23 cellular contexts compared by ENCODE assay signal in genomic region chr15:36491912-36492311, GRCh38.
DNase-seq lines count a peak whose midpoint lies in the region; ATAC-seq, FAIRE-seq and TF ChIP-seq lines count a peak whose summit lies in the region.
"Had no signal": no experiment of that assay in that cellular context is flagged by ENCODE, and none has a peak within 500 bp of the region (broad histone marks: within the 10 kb centered on the region; RNA-seq: fewer than 3 reads in every experiment).

No MANE protein-coding gene starts in this region.

- no peak overlapping the region for H3K4me3 Mint-ChIP-seq in osteocyte (ENCODE audit: unreplicated experiment)
- H3K4me3 Mint-ChIP-seq: B cell; CD4-positive, alpha-beta T cell; CD8-positive, alpha-beta T cell had no signal

- POLR2A ChIA-PET in GM12878 (lab: Charles Lee), result no interaction called here

- TF ChIP-seq EP300 in GM12878 (IDR thresholded peaks at IDR 0.05; ENCODE audit: borderline replicate concordance in 1 of 2, control insufficient read depth in 1 of 2, low read depth in 2 of 2, low read length in 2 of 2), result no peak

- no peaks in the 10 kb centered on the region for H3K27me3 Mint-ChIP-seq in osteocyte (ENCODE audit: unreplicated experiment)

- H4K20me1 ChIP-seq in GM12878 (ENCODE audit: control insufficient read depth, insufficient read depth), result no peaks in the 10 kb centered on the region
- H4K20me1 ChIP-seq: BLaER1 treated with 17β-estradiol and CSF1 and Interleukin-3, amounts not matched to agents 10 nM and 100 nM had no signal

- no peaks in the 10 kb centered on the region for H3K36me3 ChIP-seq in heart left ventricle
- H3K36me3 ChIP-seq in GM12878 (ENCODE audit: control insufficient read depth in 2 of 2, insufficient read depth in 2 of 2, low read length in 1 of 2), result no peaks in the 10 kb centered on the region
- H3K36me3 ChIP-seq in pancreas, result no peaks in the 10 kb centered on the region
- H3K36me3 ChIP-seq: BLaER1 treated with 17β-estradiol and CSF1 and Interleukin-3, amounts not matched to agents 10 nM and 100 nM had no signal

- H3K9ac ChIP-seq in GM12878 (ENCODE audit: control insufficient read depth, insufficient read depth, low read length), result no peak overlapping the region
- H3K9ac ChIP-seq: BLaER1 treated with 17β-estradiol and CSF1 and Interleukin-3, amounts not matched to agents 10 nM and 100 nM had no signal

- no peaks in the 10 kb centered on the region for H3K36me3 Mint-ChIP-seq in osteocyte (ENCODE audit: unreplicated experiment)
- H3K36me3 Mint-ChIP-seq: CD8-positive, alpha-beta T cell had no signal

- no peak overlapping the region for H3K4me3 ChIP-seq in heart left ventricle
- H3K4me3 ChIP-seq in GM12878, result no peak overlapping the region
- H3K4me3 ChIP-seq in pancreas, result no peak overlapping the region
- H3K4me3 ChIP-seq: A549; BLaER1 treated with 17β-estradiol and CSF1 and Interleukin-3, amounts not matched to agents 10 nM and 100 nM had no signal

- H3K9me3 Mint-ChIP-seq in osteocyte (ENCODE audit: unreplicated experiment), result no peaks in the 10 kb centered on the region
- H3K9me3 Mint-ChIP-seq: CD4-positive, alpha-beta T cell; CD8-positive, alpha-beta T cell had no signal

- H2AFZ ChIP-seq in GM12878 (ENCODE audit: control insufficient read depth, low read depth, low read length), result no peak overlapping the region

- TF ChIP-seq POLR2A in heart left ventricle (IDR thresholded peaks at IDR 0.05) (no peak), GM12878 (IDR thresholded peaks at IDR 0.05; ENCODE audit: low read depth, low read length) (no peak)

- 84 to 88% (median 87%) methylated on average over 4 of the region's 4 CpGs for WGBS in heart left ventricle, 4 donors
- 24% methylated on average over 4 of the region's 4 CpGs for WGBS in GM12878 (ENCODE audit: insufficient coverage, insufficient replicate concordance, low lambda C conversion rate, missing lambda C conversion rate)
- WGBS in pancreas, 2 donors, result 50 to 51% methylated on average over 4 of the region's 4 CpGs

- CTCF ChIA-PET in GM12878 (lab: Yijun Ruan, JAX), result interaction anchor here (2.0 kb wide), 1 partner anchor 10 kb away, joined by 10 read pairs; no protein-coding TSS in a partner anchor

- RAD21 ChIA-PET in GM12878 (lab: Charles Lee; ENCODE audit: unreplicated experiment), result no interaction called here

- SMC1A ChIA-PET in GM12878 (lab: Charles Lee; ENCODE audit: uncharacterized antibody, unreplicated experiment), result interaction anchor here (0.6 to 2.8 kb wide), 3 partner anchors 9 to 34 kb away, joined by 3 to 13 read pairs (median 8); no protein-coding TSS in a partner anchor

- H3K4me2 ChIP-seq in GM12878 (ENCODE audit: control insufficient read depth, insufficient read depth), result no peak overlapping the region
- H3K4me2 ChIP-seq: BLaER1 treated with 17β-estradiol and CSF1 and Interleukin-3, amounts not matched to agents 10 nM and 100 nM had no signal

- DNase-seq in left ventricle myocardium superior (no peak), heart left ventricle (no peak), GM12878 (ENCODE audit: low read depth, low spot score) (no peak), pancreas (peak in 3 of 6 donors; percentile 12 to 25 (median 19)), osteocyte (ENCODE audit: extremely low spot score, unreplicated experiment) (no peak)
- DNase-seq in activated naive CD4-positive, alpha-beta T cell treated with anti-CD3 and anti-CD28 coated beads, Interleukin-2, amount 50 U/mL, for 16 hours, result no peak
- DNase-seq: AML-193; Caco-2; Calu3; CD4-positive, alpha-beta T cell; CD8-positive, alpha-beta T cell; DMS79 treated with DMSO at 0.1 percent for 48 hours; GF-D8 had no signal

- FAIRE-seq in GM12878 (lab: Jason Lieb, UNC) (no peak), pancreas (lab: Jason Lieb, UNC) (no peak)
- FAIRE-seq: A549, D721Med, G401.6, GM12891, GM19239 had no signal

- H3K27ac Mint-ChIP-seq in osteocyte (ENCODE audit: unreplicated experiment), result no peak overlapping the region
- H3K27ac Mint-ChIP-seq: B cell; CD4-positive, alpha-beta T cell; CD8-positive, alpha-beta T cell had no signal

- TF ChIP-seq RAD21 in GM12878 (IDR thresholded peaks at IDR 0.05; ENCODE audit: insufficient read depth, low read depth, low read length), result no peak

- H3K4me1 Mint-ChIP-seq in osteocyte (ENCODE audit: unreplicated experiment), result peaks cover 4% of the 10 kb centered on the region
- H3K4me1 Mint-ChIP-seq: B cell had no signal

- H3K4me1 ChIP-seq in heart left ventricle (no peaks in the 10 kb centered on the region), GM12878 (ENCODE audit: control insufficient read depth, insufficient read depth, low read length) (no peaks in the 10 kb centered on the region), pancreas (peaks cover 10 to 13% (median 12%) of the 10 kb centered on the region in 3 donors)
- H3K4me1 ChIP-seq: BLaER1 treated with 17β-estradiol and CSF1 and Interleukin-3, amounts not matched to agents 10 nM and 100 nM; Caco-2 had no signal

- TF ChIP-seq CTCF in heart left ventricle (IDR thresholded peaks at IDR 0.05) (no peak), GM12878 (IDR thresholded peaks at IDR 0.05 in 2 of 3, conservative IDR thresholded peaks at IDR 0.05 in 1 of 3; ENCODE audit: control insufficient read depth in 2 of 3, extremely low read depth in 1 of 3, insufficient read depth in 1 of 3, low read depth in 3 of 3, low read length in 3 of 3) (no peak), pancreas (IDR thresholded peaks at IDR 0.05) (no peak), osteocyte (IDR thresholded peaks at IDR 0.05) (no peak)

- ATAC-seq in left ventricle myocardium superior (peak; percentile 29), heart left ventricle (no peak), GM12878 (peak; percentile 44; the same call in 2 of the 3 replicates), pancreas (peak; percentile 74 to 90 (median 84)), GM18858 (IDR thresholded peaks at IDR 0.05; ENCODE audit: unreplicated experiment) (no peak)
- ATAC-seq: A549; CD8-positive, alpha-beta T cell had no signal

- no peaks in the 10 kb centered on the region for H3K79me2 ChIP-seq in GM12878 (ENCODE audit: control insufficient read depth, insufficient read depth, low read length)

- no TSS peak for BruUV-seq in GM12878 (replicated peaks; lab: Mats Ljungman, UMichigan)

- intact Hi-C loops in left ventricle myocardium superior (cut with micrococcal nuclease) (no loop called here), heart left ventricle (cut with DNase I) (loop anchor here in 4 of 10 donors (10.0 kb wide), 4 partner anchors 393 to 967 kb away; no protein-coding TSS in a partner anchor), GM12878 (cut with micrococcal nuclease; ENCODE audit: unreplicated experiment) (loop anchor here (10.0 kb wide), 1 partner anchor 737 kb away; no protein-coding TSS in a partner anchor), pancreas (cut with DNase I) (no loop called here)

- H3K27ac ChIP-seq in heart left ventricle (no peak overlapping the region), GM12878 (ENCODE audit: control insufficient read depth, insufficient read depth) (no peak overlapping the region), pancreas (no peak overlapping the region)
- H3K27ac ChIP-seq: 22Rv1; A549; BLaER1 treated with 17β-estradiol and CSF1 and Interleukin-3, amounts not matched to agents 10 nM and 100 nM; C4-2B had no signal

- in situ Hi-C loops in GM12878 (cut with MboI), result loop anchor here (10.0 kb wide), 1 partner anchor 613 kb away; the partner anchor contains the start of gene MEIS2

- H3K27me3 ChIP-seq in heart left ventricle (no peaks in the 10 kb centered on the region), GM12878 (replicated peaks in 1 of 2; ENCODE audit: control insufficient read depth in 2 of 2, insufficient read depth in 2 of 2, low read length in 1 of 2) (no peaks in the 10 kb centered on the region), pancreas (no peaks in the 10 kb centered on the region)
- H3K27me3 ChIP-seq: BLaER1 treated with 17β-estradiol and CSF1 and Interleukin-3, amounts not matched to agents 10 nM and 100 nM had no signal

- H3K9me3 ChIP-seq in heart left ventricle (no peaks in the 10 kb centered on the region), GM12878 (replicated peaks; ENCODE audit: control insufficient read depth, insufficient read depth, low read length) (no peaks in the 10 kb centered on the region), pancreas (no peaks in the 10 kb centered on the region)
- H3K9me3 ChIP-seq: A549; BLaER1 treated with 17β-estradiol and CSF1 and Interleukin-3, amounts not matched to agents 10 nM and 100 nM; Caco-2 had no signal

TF ChIP-seq in GM12878, 131 proteins besides CTCF, POLR2A, EP300 and RAD21 (continues in another document):
- TF ChIP-seq, protein P1, sequence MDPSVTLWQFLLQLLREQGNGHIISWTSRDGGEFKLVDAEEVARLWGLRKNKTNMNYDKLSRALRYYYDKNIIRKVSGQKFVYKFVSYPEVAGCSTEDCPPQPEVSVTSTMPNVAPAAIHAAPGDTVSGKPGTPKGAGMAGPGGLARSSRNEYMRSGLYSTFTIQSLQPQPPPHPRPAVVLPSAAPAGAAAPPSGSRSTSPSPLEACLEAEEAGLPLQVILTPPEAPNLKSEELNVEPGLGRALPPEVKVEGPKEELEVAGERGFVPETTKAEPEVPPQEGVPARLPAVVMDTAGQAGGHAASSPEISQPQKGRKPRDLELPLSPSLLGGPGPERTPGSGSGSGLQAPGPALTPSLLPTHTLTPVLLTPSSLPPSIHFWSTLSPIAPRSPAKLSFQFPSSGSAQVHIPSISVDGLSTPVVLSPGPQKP (IDR thresholded peaks at IDR 0.05; ENCODE audit: low read depth, low read length), result no peak
- no peak for TF ChIP-seq RELA (IDR thresholded peaks at IDR 0.05; ENCODE audit: borderline replicate concordance, partially characterized antibody)
- TF ChIP-seq BHLHE40 (IDR thresholded peaks at IDR 0.05; ENCODE audit: borderline replicate concordance in 1 of 2, low read depth in 2 of 2, low read length in 1 of 2), result no peak
- TF ChIP-seq ZNF24 (IDR thresholded peaks at IDR 0.05), result no peak
- TF ChIP-seq MEF2B (IDR thresholded peaks at IDR 0.05; ENCODE audit: partially characterized antibody, poor library complexity, severe bottlenecking), result no peak
- TF ChIP-seq, protein P2, sequence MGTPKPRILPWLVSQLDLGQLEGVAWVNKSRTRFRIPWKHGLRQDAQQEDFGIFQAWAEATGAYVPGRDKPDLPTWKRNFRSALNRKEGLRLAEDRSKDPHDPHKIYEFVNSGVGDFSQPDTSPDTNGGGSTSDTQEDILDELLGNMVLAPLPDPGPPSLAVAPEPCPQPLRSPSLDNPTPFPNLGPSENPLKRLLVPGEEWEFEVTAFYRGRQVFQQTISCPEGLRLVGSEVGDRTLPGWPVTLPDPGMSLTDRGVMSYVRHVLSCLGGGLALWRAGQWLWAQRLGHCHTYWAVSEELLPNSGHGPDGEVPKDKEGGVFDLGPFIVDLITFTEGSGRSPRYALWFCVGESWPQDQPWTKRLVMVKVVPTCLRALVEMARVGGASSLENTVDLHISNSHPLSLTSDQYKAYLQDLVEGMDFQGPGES (IDR thresholded peaks at IDR 0.05), result no peak
- no peak for TF ChIP-seq CBFB (IDR thresholded peaks at IDR 0.05; ENCODE audit: low read depth)
- TF ChIP-seq IKZF1 (conservative IDR thresholded peaks at IDR 0.05), result no peak
- no peak for TF ChIP-seq MTA3 (IDR thresholded peaks at IDR 0.05; ENCODE audit: borderline replicate concordance, low read length)
- TF ChIP-seq MYB (IDR thresholded peaks at IDR 0.05; ENCODE audit: borderline replicate concordance, low read depth, low read length), result no peak

Comparison
In these comparisons a context has a peak if more than half of its experiments do, and no peak if none do; other contexts are left out.
1. ATAC-seq: peak in left ventricle myocardium superior (single experiment), GM12878 (single experiment) and pancreas (4 of 4); none in heart left ventricle (0 of 4) and GM18858 (single experiment).